ENCODE assay signal across 21 cellular contexts in the genomic region with DNA sequence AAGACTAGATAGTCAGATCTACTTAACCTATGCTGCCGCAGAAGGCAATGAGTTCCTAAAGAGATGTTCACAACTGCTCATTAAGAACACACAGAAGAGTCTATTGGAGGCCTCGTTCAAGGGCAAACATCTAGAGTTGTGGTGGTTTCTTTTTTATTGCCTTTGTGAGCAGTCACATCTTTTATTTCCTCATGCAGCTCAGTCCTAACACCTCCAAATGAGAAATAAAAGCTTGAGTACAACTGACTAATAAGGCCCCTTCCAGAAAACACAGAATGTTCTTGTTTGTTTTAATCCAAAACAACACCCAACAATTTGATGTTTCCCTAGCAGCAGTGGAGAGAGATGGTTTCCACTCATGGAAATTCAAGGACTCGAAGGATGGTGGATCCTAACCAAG.
DNase-seq lines count a peak whose midpoint lies in the region; ATAC-seq, FAIRE-seq and TF ChIP-seq lines count a peak whose summit lies in the region.
"Had no signal": no experiment of that assay in that cellular context is flagged by ENCODE, and none has a peak within 500 bp of the region (broad histone marks: within the 10 kb centered on the region; RNA-seq: fewer than 3 reads in every experiment).

No MANE protein-coding gene starts in this region.

- no peaks in the 10 kb centered on the region for H3K36me3 Mint-ChIP-seq in stimulated activated effector memory CD8-positive, alpha-beta T cell treated with anti-CD3 and anti-CD28 coated beads, Interleukin-12 subunit alpha, Interleukin-12 subunit beta, amount 100 ng/mL, for 72 hours
- H3K36me3 Mint-ChIP-seq: T-cell had no signal

- TF ChIP-seq RAD21 in K562 (CRISPR knock-in tag; conservative IDR thresholded peaks at IDR 0.05 in 1 of 2, IDR thresholded peaks at IDR 0.05 in 1 of 2): no peak

- no peaks in the 10 kb centered on the region; a peak in 1 of 5 replicates for H3K27me3 ChIP-seq in K562 (ENCODE audit: control insufficient read depth in 2 of 2, insufficient read depth in 2 of 2, low read length in 2 of 2)

- TF ChIP-seq CTCF in K562 (IDR thresholded peaks at IDR 0.05 in 2 of 3, conservative IDR thresholded peaks at IDR 0.05 in 1 of 3; ENCODE audit: insufficient read depth in 2 of 3, low read depth in 1 of 3, low read length in 3 of 3): no peak

- H3K9me3 Mint-ChIP-seq in stimulated activated effector memory CD8-positive, alpha-beta T cell treated with anti-CD3 and anti-CD28 coated beads, Interleukin-12 subunit alpha, Interleukin-12 subunit beta, amount 100 ng/mL, for 72 hours: peaks cover 5% of the 10 kb centered on the region

- H3K4me3 ChIP-seq in K562: no peak overlapping the region
- H3K4me3 ChIP-seq: GM12878 had no signal

- in situ Hi-C loops in K562 (cut with MboI): no loop called here

- H3K4me3 Mint-ChIP-seq in stimulated activated effector memory CD8-positive, alpha-beta T cell treated with anti-CD3 and anti-CD28 coated beads, Interleukin-12 subunit alpha, Interleukin-12 subunit beta, amount 100 ng/mL, for 72 hours: no peak overlapping the region
- H3K4me3 Mint-ChIP-seq: T-cell; T-helper 2 cell treated with Interferon-gamma antibody and Interleukin-4, amounts not matched to agents 5 μg/mL and 100 μg/mL, for 36 hours had no signal

- no peak for TF ChIP-seq POLR2A in K562 (conservative IDR thresholded peaks at IDR 0.05)

- no peaks in the 10 kb centered on the region for H3K36me3 ChIP-seq in K562 (ENCODE audit: control insufficient read depth, insufficient read depth, low read length)

- H3K4me1 ChIP-seq in K562 (replicated peaks in 1 of 2; ENCODE audit: control insufficient read depth in 2 of 2, insufficient read depth in 2 of 2, low read length in 2 of 2): no peaks in the 10 kb centered on the region

- 4% methylated on average over 3 of the region's 3 CpGs for WGBS in K562 (ENCODE audit: insufficient coverage, low coverage, missing lambda C conversion rate)

- no peak overlapping the region for H3K4me2 ChIP-seq in K562 (ENCODE audit: insufficient read depth, low read length)

- H3K9ac ChIP-seq in K562 (ENCODE audit: insufficient read depth in 1 of 2, low read depth in 2 of 2, low read length in 2 of 2): no peak overlapping the region

- DNase-seq in DMS53 (lab: John Stamatoyannopoulos, UW): peak; percentile 43
- no peak for DNase-seq in DMS53 treated with DMSO at 0.1 percent for 48 hours (lab: John Stamatoyannopoulos, UW; ENCODE audit: unreplicated experiment)
- DNase-seq in NCI-H510A treated with DMSO at 0.1 percent for 48 hours (lab: John Stamatoyannopoulos, UW): peak; percentile 49
- DNase-seq in NCI-H510A (lab: John Stamatoyannopoulos, UW): no peak
- no peak for DNase-seq in K562 (ENCODE audit: extremely low read depth in 1 of 4, low spot score in 3 of 4)
- no peak for DNase-seq in kidney tubule cell (ENCODE audit: low spot score)
- DNase-seq in stimulated activated effector memory CD8-positive, alpha-beta T cell treated with anti-CD3 and anti-CD28 coated beads, Interleukin-12 subunit alpha, Interleukin-12 subunit beta, amount 100 ng/mL, for 72 hours (ENCODE audit: low spot score in 2 of 2): no peak
- DNase-seq: 8988T, AML-193, DND-41, H7, Kasumi-1, NCI-H1092, NCI-H146, NCI-H2081, NCI-H526 treated with DMSO at 0.1 percent for 48 hours, T-cell had no signal

- BruUV-seq in K562 (replicated peaks; lab: Mats Ljungman, UMichigan): no TSS peak

- no peak overlapping the region for H3K27ac ChIP-seq in K562 (ENCODE audit: extremely low read depth, low read depth, low read length)

- H4K20me1 ChIP-seq in K562 (replicated peaks; ENCODE audit: control insufficient read depth, insufficient read depth, low read length): no peaks in the 10 kb centered on the region

- no peak for ATAC-seq in K562
- no peak for ATAC-seq in stimulated activated effector memory CD8-positive, alpha-beta T cell treated with anti-CD3 and anti-CD28 coated beads, Interleukin-12 subunit alpha, Interleukin-12 subunit beta, amount 100 ng/mL, for 72 hours
- ATAC-seq: GM12878, Panc1, T-cell had no signal

- POLR2A ChIA-PET in K562 (lab: Yijun Ruan, JAX): no interaction called here

- intact Hi-C loops in K562 (cut with micrococcal nuclease): no loop called here

- no peak for TF ChIP-seq EP300 in K562 (IDR thresholded peaks at IDR 0.05; ENCODE audit: low read length)

- H3K4me1 Mint-ChIP-seq in stimulated activated effector memory CD8-positive, alpha-beta T cell treated with anti-CD3 and anti-CD28 coated beads, Interleukin-12 subunit alpha, Interleukin-12 subunit beta, amount 100 ng/mL, for 72 hours: no peaks in the 10 kb centered on the region
- H3K4me1 Mint-ChIP-seq: T-cell had no signal

- H3K9me1 ChIP-seq in K562 (ENCODE audit: control insufficient read depth, insufficient read depth, low read length): no peaks in the 10 kb centered on the region

- H3K27ac Mint-ChIP-seq in stimulated activated effector memory CD8-positive, alpha-beta T cell treated with anti-CD3 and anti-CD28 coated beads, Interleukin-12 subunit alpha, Interleukin-12 subunit beta, amount 100 ng/mL, for 72 hours: no peak overlapping the region
- H3K27ac Mint-ChIP-seq: T-cell; T-helper 2 cell treated with Interferon-gamma antibody and Interleukin-4, amounts not matched to agents 5 μg/mL and 100 μg/mL, for 36 hours had no signal

- no peak overlapping the region for H2AFZ ChIP-seq in K562 (ENCODE audit: low read depth, low read length)

- no peaks in the 10 kb centered on the region for H3K9me3 ChIP-seq in K562 (replicated peaks; ENCODE audit: control insufficient read depth, insufficient read depth, low read depth, low read length)

- H3K79me2 ChIP-seq in K562 (ENCODE audit: control insufficient read depth, insufficient read depth, low read length): no peaks in the 10 kb centered on the region

- FAIRE-seq in K562 (lab: Jason Lieb, UNC): peak; percentile 23
- FAIRE-seq: D721Med, GM12878 had no signal

- CTCF ChIA-PET in K562 (lab: Yijun Ruan, JAX; ENCODE audit: low intra/inter-chr PET ratio): no interaction called here

TF ChIP-seq in K562, 482 proteins besides CTCF, POLR2A, EP300 and RAD21 (continues in another document):
- no peak for TF ChIP-seq ZNF717 (CRISPR knock-in tag; IDR thresholded peaks at IDR 0.05)

Comparison
In these comparisons a context has a peak if more than half of its experiments do, and no peak if none do; other contexts are left out.
1. DNase-seq: peak in DMS53 (single experiment) and NCI-H510A treated with DMSO at 0.1 percent for 48 hours (single experiment); none in DMS53 treated with DMSO at 0.1 percent for 48 hours (single experiment), NCI-H510A (single experiment), K562 (0 of 4), kidney tubule cell (single experiment) and stimulated activated effector memory CD8-positive, alpha-beta T cell treated with anti-CD3 and anti-CD28 coated beads, Interleukin-12 subunit alpha, Interleukin-12 subunit beta, amount 100 ng/mL, for 72 hours (0 of 2).